ENCODE assay signal across 2 cellular contexts in the genomic region with DNA sequence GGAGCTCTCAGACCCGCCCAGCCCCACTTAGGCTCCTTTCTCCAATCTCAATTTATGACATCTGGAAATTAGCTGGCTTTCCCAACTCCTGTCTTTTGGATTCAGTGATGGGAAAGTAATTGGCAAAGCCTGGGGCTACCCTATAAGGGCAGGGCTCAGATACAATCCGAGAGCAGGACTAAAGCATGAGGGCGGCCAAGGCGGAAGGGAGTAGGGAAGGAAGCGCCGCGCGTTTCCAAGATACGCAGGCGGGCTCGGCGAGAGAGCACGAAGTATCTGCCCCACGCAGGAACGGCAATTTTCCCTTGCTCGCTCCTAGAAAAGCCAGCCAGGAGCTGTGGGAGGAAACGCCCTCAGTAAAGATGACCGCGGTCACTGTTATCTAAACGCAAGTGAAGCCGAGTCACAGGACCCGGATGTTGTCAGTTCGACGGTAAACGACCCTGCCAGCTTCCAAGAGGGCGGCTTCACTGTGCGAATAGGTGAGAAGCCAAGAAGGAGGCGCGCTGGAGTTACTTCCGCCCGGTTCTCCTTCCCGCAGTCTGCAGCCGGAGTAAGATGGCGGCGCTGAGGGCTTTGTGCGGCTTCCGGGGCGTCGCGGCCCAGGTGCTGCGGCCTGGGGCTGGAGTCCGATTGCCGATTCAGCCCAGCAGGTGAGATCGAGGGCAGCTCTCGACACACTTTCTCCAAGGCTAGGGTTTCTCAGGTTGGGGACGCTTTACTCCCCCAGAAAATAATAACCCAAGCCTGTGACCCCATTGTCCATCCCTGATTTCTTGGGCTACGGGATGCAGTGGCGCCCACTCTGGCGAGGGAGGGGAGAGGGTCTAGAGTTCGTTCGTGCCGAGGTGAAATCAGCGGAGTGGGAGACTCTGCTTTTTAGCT.
A peak's percentile ranks its signal among the peaks of the same experiment; 100 is the strongest.
TF ChIP-seq lines count a peak whose summit lies in the region.

A gene (plus strand): TSS at position 540 of the 885 bp plus-strand sequence. CDS start 19 bp downstream, at position 559.

TF ChIP-seq in IMR-90, 13 proteins besides CTCF, POLR2A, EP300 and RAD21:
- TF ChIP-seq RFX5 (IDR thresholded peaks at IDR 0.05; ENCODE audit: low read depth, low read length), result no peak
- TF ChIP-seq RCOR1 (IDR thresholded peaks at IDR 0.05; ENCODE audit: insufficient replicate concordance, low read length), result no peak
- TF ChIP-seq MAZ (IDR thresholded peaks at IDR 0.05; ENCODE audit: borderline replicate concordance, low read depth, low read length), result no peak
- TF ChIP-seq CHD1 (IDR thresholded peaks at IDR 0.05; ENCODE audit: low read depth, low read length), result peak; percentile 72; the same call in 1 of the 2 replicates
- no peak for TF ChIP-seq CEBPB (IDR thresholded peaks at IDR 0.05; ENCODE audit: low read depth, low read length)
- no peak for TF ChIP-seq BHLHE40 (IDR thresholded peaks at IDR 0.05; ENCODE audit: low read depth, low read length)
- peak; percentile 44; the same call in 1 of the 2 replicates for TF ChIP-seq MXI1 (IDR thresholded peaks at IDR 0.05; ENCODE audit: borderline replicate concordance, low read depth, low read length)

TF ChIP-seq in endothelial cell of umbilical vein, 7 proteins besides CTCF, POLR2A, EP300 and RAD21:
- TF ChIP-seq JUN (IDR thresholded peaks at IDR 0.05; ENCODE audit: borderline replicate concordance, insufficient read depth, insufficient read length, low read depth) (no peak), FOS (IDR thresholded peaks at IDR 0.05; ENCODE audit: borderline replicate concordance, insufficient read depth, low read length) (no peak), POLR2AphosphoS5 (IDR thresholded peaks at IDR 0.05; ENCODE audit: insufficient read depth, low read depth, low read length) (peak; percentile 84)
